1 cellular context compared by ENCODE assay signal in the genomic region with DNA sequence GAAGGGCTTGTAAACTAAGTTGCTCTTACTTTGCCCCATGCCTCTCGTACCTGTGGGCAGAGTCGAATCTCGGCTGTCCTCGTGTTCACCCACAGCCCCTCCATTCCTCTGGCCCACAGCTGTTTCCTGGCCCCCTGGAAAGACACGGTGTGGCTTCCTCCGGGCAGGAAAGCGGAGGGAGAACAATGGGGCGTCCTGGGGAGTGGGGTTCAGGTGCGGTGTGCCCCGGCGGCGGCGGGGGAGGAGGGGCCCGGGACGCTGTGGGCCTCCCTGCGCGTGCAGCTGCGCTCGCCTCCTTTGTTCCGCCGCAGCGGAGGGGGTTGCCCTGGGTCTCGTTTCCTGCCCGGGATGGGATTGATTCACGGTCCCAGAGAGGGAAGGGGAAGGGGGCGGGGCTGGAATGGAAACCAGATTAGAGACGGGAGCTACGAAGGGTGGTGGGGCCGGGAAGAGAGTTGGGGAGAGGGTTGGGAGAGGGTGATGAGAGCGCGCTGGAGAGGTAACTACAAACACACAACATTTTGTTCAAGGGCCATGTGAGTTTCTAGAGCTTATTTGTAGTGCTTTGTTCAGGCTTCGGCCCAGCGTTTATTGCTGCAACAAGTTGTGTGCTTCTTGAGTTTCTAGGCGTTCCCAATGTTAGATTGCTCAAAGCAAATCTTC.
A peak's percentile ranks its signal among the peaks of the same experiment; 100 is the strongest.
TF ChIP-seq lines count a peak whose summit lies in the region.

No MANE protein-coding gene starts in this region.

TF ChIP-seq in HepG2, 621 proteins besides CTCF, POLR2A, EP300 and RAD21 (continued from another document and continues in another):
- TF ChIP-seq, protein P1, sequence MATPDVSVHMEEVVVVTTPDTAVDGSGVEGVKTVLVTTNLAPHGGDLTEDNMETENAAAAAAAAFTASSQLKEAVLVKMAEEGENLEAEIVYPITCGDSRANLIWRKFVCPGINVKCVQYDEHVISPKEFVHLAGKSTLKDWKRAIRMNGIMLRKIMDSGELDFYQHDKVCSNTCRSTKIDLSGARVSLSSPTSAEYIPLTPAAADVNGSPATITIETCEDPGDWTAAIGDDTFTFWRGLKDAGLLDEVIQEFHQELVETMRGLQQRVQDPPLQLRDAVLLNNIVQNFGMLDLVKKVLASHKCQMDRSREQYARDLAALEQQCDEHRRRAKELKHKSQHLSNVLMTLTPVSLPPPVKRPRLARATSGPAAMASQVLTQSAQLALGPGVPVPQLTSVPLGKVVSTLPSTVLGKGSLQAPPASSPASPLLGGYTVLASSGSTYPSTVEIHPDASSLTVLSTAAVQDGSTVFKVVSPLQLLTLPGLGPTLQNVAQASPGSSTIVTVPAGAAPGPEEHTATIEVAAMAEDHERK (CRISPR knock-in tag; IDR thresholded peaks at IDR 0.05; ENCODE audit: low read depth), result no peak
- TF ChIP-seq HES4 (CRISPR knock-in tag; IDR thresholded peaks at IDR 0.05; ENCODE audit: borderline replicate concordance) (0 out of 2 replicates have a peak, but pooled peaks have one; percentile 88), CAMTA2 (CRISPR knock-in tag; IDR thresholded peaks at IDR 0.05; ENCODE audit: borderline replicate concordance) (no peak), NFE2L2 (IDR thresholded peaks at IDR 0.05; ENCODE audit: low read length) (no peak), ZNF883 (CRISPR knock-in tag; IDR thresholded peaks at IDR 0.05; ENCODE audit: not compliant biosample characterization) (no peak), HHEX (CRISPR knock-in tag; IDR thresholded peaks at IDR 0.05) (no peak; the same call in 1 of the 2 replicates), HDAC6 (IDR thresholded peaks at IDR 0.05; ENCODE audit: low read depth, low read length) (no peak), KAT2B (IDR thresholded peaks at IDR 0.05; ENCODE audit: borderline replicate concordance, low read depth, low read length) (no peak), SMAD9 (CRISPR knock-in tag; IDR thresholded peaks at IDR 0.05) (no peak), ZNF766 (CRISPR knock-in tag; IDR thresholded peaks at IDR 0.05; ENCODE audit: borderline replicate concordance) (no peak), ZFP1 (CRISPR knock-in tag; IDR thresholded peaks at IDR 0.05) (no peak), GATAD2A (CRISPR knock-in tag; IDR thresholded peaks at IDR 0.05) (peak; percentile 80), ZNF792 (CRISPR knock-in tag; IDR thresholded peaks at IDR 0.05) (peak; percentile 91; the same call in 1 of the 2 replicates), IKZF1 (IDR thresholded peaks at IDR 0.05) (no peak), SRY (CRISPR knock-in tag; IDR thresholded peaks at IDR 0.05) (no peak; the same call in 1 of the 2 replicates), NFE2 (CRISPR knock-in tag; IDR thresholded peaks at IDR 0.05) (no peak), ZNF546 (CRISPR knock-in tag; conservative IDR thresholded peaks at IDR 0.05) (no peak), REL (CRISPR knock-in tag; conservative IDR thresholded peaks at IDR 0.05) (no peak), ZNF326 (CRISPR knock-in tag; IDR thresholded peaks at IDR 0.05; ENCODE audit: borderline replicate concordance) (no peak), ZNF460 (CRISPR knock-in tag; IDR thresholded peaks at IDR 0.05; ENCODE audit: borderline replicate concordance) (peak; percentile 36; the same call in 1 of the 2 replicates), FOXP1 (IDR thresholded peaks at IDR 0.05) (no peak), FOXP1 (CRISPR knock-in tag; IDR thresholded peaks at IDR 0.05) (peak; percentile 65; the same call in 1 of the 2 replicates), TBL1XR1 (IDR thresholded peaks at IDR 0.05; ENCODE audit: borderline replicate concordance, low read length, partially characterized antibody) (no peak), SAP130 (CRISPR knock-in tag; IDR thresholded peaks at IDR 0.05; ENCODE audit: low read depth) (peak; percentile 88), TOPORS (CRISPR knock-in tag; IDR thresholded peaks at IDR 0.05) (no peak), ZNF143 (CRISPR knock-in tag; IDR thresholded peaks at IDR 0.05) (no peak), NCOR1 (IDR thresholded peaks at IDR 0.05; ENCODE audit: borderline replicate concordance, low read length) (peak; percentile 53; the same call in 1 of the 2 replicates), ZNF678 (CRISPR knock-in tag; IDR thresholded peaks at IDR 0.05) (no peak), NFATC3 (CRISPR knock-in tag; IDR thresholded peaks at IDR 0.05) (no peak), ZNF670 (CRISPR knock-in tag; IDR thresholded peaks at IDR 0.05; ENCODE audit: borderline replicate concordance) (peak; percentile 82; the same call in 1 of the 2 replicates), SYNCRIP (IDR thresholded peaks at IDR 0.05; ENCODE audit: insufficient read depth, low read depth, low read length) (no peak), SALL1 (CRISPR knock-in tag; IDR thresholded peaks at IDR 0.05) (peak; percentile 66), ZNF274 (CRISPR knock-in tag; IDR thresholded peaks at IDR 0.05) (no peak; the same call in 1 of the 2 replicates), NCOA2 (CRISPR knock-in tag; IDR thresholded peaks at IDR 0.05) (peak; percentile 64; the same call in 1 of the 2 replicates), ZNF570 (CRISPR knock-in tag; IDR thresholded peaks at IDR 0.05; ENCODE audit: borderline replicate concordance) (no peak; the same call in 1 of the 2 replicates), ISX (CRISPR knock-in tag; conservative IDR thresholded peaks at IDR 0.05) (no peak), ZNF775 (CRISPR knock-in tag; IDR thresholded peaks at IDR 0.05; ENCODE audit: borderline replicate concordance) (peak; percentile 65; the same call in 1 of the 2 replicates), POLR2G (IDR thresholded peaks at IDR 0.05; ENCODE audit: low read depth, low read length) (peak; percentile 17; the same call in 1 of the 2 replicates), ZNF383 (CRISPR knock-in tag; IDR thresholded peaks at IDR 0.05; ENCODE audit: borderline replicate concordance) (no peak), NR1H2 (CRISPR knock-in tag; IDR thresholded peaks at IDR 0.05; ENCODE audit: borderline replicate concordance, low read depth) (0 out of 2 replicates have a peak, but pooled peaks have one; percentile 83), ZNF724P (CRISPR knock-in tag; IDR thresholded peaks at IDR 0.05; ENCODE audit: borderline replicate concordance) (no peak), ZFP36L2 (CRISPR knock-in tag; IDR thresholded peaks at IDR 0.05) (no peak), ZNF7 (CRISPR knock-in tag; IDR thresholded peaks at IDR 0.05) (no peak), ETV5 (CRISPR knock-in tag; IDR thresholded peaks at IDR 0.05; ENCODE audit: borderline replicate concordance) (peak; percentile 82), ZNF136 (CRISPR knock-in tag; IDR thresholded peaks at IDR 0.05; ENCODE audit: low read depth) (peak; percentile 49; the same call in 1 of the 2 replicates), CHD2 (IDR thresholded peaks at IDR 0.05; ENCODE audit: low read depth, low read length) (0 out of 2 replicates have a peak, but pooled peaks have one; percentile 20), ZNF260 (CRISPR knock-in tag; IDR thresholded peaks at IDR 0.05; ENCODE audit: borderline replicate concordance, low read depth) (no peak), TBP (CRISPR knock-in tag; IDR thresholded peaks at IDR 0.05) (no peak), MAFK (conservative IDR thresholded peaks at IDR 0.05 in 1 of 2, IDR thresholded peaks at IDR 0.05 in 1 of 2; ENCODE audit: low read length in 2 of 2) (no peak), ZNF589 (CRISPR knock-in tag; conservative IDR thresholded peaks at IDR 0.05) (no peak), SMARCE1 (IDR thresholded peaks at IDR 0.05; ENCODE audit: borderline replicate concordance) (no peak), NAIF1 (CRISPR knock-in tag; IDR thresholded peaks at IDR 0.05; ENCODE audit: borderline replicate concordance) (peak; percentile 88; the same call in 1 of the 2 replicates), KLF11 (CRISPR knock-in tag; IDR thresholded peaks at IDR 0.05) (no peak), RNF2 (conservative IDR thresholded peaks at IDR 0.05; ENCODE audit: low read depth) (no peak), ZNF562 (CRISPR knock-in tag; IDR thresholded peaks at IDR 0.05; ENCODE audit: borderline replicate concordance) (no peak; the same call in 1 of the 2 replicates), CEBPB (IDR thresholded peaks at IDR 0.05; ENCODE audit: borderline replicate concordance, low read depth, low read length) (no peak), TSC22D2 (CRISPR knock-in tag; IDR thresholded peaks at IDR 0.05; ENCODE audit: borderline replicate concordance) (no peak; the same call in 1 of the 2 replicates)
- TF ChIP-seq, protein P2, sequence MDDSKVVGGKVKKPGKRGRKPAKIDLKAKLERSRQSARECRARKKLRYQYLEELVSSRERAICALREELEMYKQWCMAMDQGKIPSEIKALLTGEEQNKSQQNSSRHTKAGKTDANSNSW (CRISPR knock-in tag; IDR thresholded peaks at IDR 0.05; ENCODE audit: borderline replicate concordance), result no peak
- TF ChIP-seq, protein P3, sequence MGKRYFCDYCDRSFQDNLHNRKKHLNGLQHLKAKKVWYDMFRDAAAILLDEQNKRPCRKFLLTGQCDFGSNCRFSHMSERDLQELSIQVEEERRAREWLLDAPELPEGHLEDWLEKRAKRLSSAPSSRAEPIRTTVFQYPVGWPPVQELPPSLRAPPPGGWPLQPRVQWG (CRISPR knock-in tag; IDR thresholded peaks at IDR 0.05; ENCODE audit: borderline replicate concordance, low read depth), result no peak
- TF ChIP-seq, protein P4, sequence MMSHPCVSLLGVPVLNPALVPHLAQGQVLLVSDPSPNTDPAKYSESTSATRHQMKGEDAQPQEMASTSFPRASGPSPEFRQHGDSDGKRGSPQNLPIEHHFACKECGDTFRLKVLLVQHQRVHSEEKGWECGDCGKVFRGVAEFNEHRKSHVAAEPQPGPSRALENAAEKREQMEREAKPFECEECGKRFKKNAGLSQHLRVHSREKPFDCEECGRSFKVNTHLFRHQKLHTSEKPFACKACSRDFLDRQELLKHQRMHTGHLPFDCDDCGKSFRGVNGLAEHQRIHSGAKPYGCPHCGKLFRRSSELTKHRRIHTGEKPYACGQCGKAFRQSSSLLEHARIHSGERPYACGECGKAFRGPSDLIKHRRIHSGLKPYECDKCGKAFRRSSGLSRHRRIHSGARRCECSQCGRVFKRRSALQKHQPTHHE (CRISPR knock-in tag; IDR thresholded peaks at IDR 0.05; ENCODE audit: borderline replicate concordance), result no peak; the same call in 1 of the 2 replicates
- TF ChIP-seq, protein P5, sequence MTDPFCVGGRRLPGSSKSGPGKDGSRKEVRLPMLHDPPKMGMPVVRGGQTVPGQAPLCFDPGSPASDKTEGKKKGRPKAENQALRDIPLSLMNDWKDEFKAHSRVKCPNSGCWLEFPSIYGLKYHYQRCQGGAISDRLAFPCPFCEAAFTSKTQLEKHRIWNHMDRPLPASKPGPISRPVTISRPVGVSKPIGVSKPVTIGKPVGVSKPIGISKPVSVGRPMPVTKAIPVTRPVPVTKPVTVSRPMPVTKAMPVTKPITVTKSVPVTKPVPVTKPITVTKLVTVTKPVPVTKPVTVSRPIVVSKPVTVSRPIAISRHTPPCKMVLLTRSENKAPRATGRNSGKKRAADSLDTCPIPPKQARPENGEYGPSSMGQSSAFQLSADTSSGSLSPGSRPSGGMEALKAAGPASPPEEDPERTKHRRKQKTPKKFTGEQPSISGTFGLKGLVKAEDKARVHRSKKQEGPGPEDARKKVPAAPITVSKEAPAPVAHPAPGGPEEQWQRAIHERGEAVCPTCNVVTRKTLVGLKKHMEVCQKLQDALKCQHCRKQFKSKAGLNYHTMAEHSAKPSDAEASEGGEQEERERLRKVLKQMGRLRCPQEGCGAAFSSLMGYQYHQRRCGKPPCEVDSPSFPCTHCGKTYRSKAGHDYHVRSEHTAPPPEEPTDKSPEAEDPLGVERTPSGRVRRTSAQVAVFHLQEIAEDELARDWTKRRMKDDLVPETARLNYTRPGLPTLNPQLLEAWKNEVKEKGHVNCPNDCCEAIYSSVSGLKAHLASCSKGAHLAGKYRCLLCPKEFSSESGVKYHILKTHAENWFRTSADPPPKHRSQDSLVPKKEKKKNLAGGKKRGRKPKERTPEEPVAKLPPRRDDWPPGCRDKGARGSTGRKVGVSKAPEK (CRISPR knock-in tag; IDR thresholded peaks at IDR 0.05; ENCODE audit: borderline replicate concordance), result no peak; the same call in none of the 2 replicates
- TF ChIP-seq, protein P6, sequence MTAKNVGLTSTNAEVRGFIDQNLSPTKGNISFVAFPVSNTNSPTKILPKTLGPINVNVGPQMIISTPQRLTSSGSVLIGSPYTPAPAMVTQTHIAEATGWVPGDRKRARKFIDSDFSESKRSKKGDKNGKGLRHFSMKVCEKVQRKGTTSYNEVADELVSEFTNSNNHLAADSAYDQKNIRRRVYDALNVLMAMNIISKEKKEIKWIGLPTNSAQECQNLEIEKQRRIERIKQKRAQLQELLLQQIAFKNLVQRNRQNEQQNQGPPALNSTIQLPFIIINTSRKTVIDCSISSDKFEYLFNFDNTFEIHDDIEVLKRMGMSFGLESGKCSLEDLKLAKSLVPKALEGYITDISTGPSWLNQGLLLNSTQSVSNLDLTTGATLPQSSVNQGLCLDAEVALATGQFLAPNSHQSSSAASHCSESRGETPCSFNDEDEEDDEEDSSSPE (CRISPR knock-in tag; IDR thresholded peaks at IDR 0.05), result peak; percentile 55; the same call in 1 of the 2 replicates
- TF ChIP-seq, protein P7, sequence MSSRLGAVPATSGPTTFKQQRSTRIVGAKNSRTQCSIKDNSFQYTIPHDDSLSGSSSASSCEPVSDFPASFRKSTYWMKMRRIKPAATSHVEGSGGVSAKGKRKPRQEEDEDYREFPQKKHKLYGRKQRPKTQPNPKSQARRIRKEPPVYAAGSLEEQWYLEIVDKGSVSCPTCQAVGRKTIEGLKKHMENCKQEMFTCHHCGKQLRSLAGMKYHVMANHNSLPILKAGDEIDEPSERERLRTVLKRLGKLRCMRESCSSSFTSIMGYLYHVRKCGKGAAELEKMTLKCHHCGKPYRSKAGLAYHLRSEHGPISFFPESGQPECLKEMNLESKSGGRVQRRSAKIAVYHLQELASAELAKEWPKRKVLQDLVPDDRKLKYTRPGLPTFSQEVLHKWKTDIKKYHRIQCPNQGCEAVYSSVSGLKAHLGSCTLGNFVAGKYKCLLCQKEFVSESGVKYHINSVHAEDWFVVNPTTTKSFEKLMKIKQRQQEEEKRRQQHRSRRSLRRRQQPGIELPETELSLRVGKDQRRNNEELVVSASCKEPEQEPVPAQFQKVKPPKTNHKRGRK (CRISPR knock-in tag; IDR thresholded peaks at IDR 0.05), result no peak
- TF ChIP-seq, protein P8, sequence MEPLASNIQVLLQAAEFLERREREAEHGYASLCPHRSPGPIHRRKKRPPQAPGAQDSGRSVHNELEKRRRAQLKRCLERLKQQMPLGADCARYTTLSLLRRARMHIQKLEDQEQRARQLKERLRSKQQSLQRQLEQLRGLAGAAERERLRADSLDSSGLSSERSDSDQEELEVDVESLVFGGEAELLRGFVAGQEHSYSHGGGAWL (CRISPR knock-in tag; IDR thresholded peaks at IDR 0.05), result peak; percentile 71; the same call in 1 of the 2 replicates
- TF ChIP-seq, protein P9, sequence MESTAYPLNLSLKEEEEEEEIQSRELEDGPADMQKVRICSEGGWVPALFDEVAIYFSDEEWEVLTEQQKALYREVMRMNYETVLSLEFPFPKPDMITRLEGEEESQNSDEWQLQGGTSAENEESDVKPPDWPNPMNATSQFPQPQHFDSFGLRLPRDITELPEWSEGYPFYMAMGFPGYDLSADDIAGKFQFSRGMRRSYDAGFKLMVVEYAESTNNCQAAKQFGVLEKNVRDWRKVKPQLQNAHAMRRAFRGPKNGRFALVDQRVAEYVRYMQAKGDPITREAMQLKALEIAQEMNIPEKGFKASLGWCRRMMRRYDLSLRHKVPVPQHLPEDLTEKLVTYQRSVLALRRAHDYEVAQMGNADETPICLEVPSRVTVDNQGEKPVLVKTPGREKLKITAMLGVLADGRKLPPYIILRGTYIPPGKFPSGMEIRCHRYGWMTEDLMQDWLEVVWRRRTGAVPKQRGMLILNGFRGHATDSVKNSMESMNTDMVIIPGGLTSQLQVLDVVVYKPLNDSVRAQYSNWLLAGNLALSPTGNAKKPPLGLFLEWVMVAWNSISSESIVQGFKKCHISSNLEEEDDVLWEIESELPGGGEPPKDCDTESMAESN (CRISPR knock-in tag; conservative IDR thresholded peaks at IDR 0.05), result peak; percentile 82
